ENCODE assay signal across 1 cellular context in the genomic region with DNA sequence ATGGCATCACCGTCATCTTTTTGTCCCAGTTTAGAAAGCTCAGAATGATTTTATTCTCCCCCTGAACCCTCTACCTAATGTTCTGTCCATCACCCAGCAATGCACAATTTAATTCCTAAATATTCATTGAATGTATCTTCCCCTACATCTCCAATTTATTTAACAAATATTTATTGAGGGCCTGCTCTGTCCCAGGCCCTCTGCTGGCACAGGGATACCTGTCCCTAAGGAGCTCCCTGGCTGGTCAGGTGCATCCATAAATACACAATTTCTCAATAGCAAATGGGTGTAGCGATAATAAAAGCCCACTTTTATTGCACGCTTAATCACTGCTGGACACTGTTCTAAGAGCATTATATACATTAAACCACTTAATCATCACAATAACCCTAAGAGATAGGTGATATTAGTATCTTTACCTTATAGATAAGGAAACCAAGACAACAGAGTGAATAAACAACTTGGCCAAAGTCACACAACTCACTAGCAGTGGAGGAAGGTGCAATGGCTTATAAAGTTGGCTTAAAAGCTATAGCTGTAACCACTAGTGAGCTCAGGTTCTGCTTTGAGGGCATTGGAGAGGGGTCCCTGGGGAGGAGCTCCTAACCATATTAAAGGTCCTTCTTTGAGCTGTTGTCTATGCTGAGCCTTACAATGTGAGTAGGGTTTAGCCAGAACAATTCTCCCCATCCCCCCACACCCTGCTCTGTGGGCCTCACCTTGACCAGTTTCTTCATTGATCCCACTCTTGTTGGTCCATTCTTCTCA.
TF ChIP-seq lines count a peak whose summit lies in the region.

No MANE protein-coding gene starts in this region.

TF ChIP-seq in HCT116, 20 proteins besides CTCF, POLR2A, EP300 and RAD21 (continued from another document):
- TF ChIP-seq EZH2 (IDR thresholded peaks at IDR 0.05) (no peak), ELF1 (IDR thresholded peaks at IDR 0.05; ENCODE audit: borderline replicate concordance, low read depth) (no peak), EGR1 (IDR thresholded peaks at IDR 0.05; ENCODE audit: low read depth) (no peak), YY1 (IDR thresholded peaks at IDR 0.05; ENCODE audit: extremely low read depth, insufficient replicate concordance, low read depth, low read length) (no peak), SIN3A (IDR thresholded peaks at IDR 0.05; ENCODE audit: low read depth) (no peak), SP1 (IDR thresholded peaks at IDR 0.05; ENCODE audit: low read depth) (no peak), ZBTB33 (IDR thresholded peaks at IDR 0.05; ENCODE audit: extremely low read depth, insufficient replicate concordance, low read length) (no peak), CBX3 (IDR thresholded peaks at IDR 0.05; ENCODE audit: low read depth) (no peak), ZNF274 (IDR thresholded peaks at IDR 0.05; ENCODE audit: low read depth, low read length) (no peak)
- TF ChIP-seq, protein P1, sequence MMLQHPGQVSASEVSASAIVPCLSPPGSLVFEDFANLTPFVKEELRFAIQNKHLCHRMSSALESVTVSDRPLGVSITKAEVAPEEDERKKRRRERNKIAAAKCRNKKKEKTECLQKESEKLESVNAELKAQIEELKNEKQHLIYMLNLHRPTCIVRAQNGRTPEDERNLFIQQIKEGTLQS (IDR thresholded peaks at IDR 0.05): no peak
TF ChIP-seq in HCT116: peak in this region for 0.
